In genomic region chr22:26286091-26286780, GRCh38 we compare ENCODE assay signal across 30 cellular contexts.
"Had no signal": no experiment of that assay in that cellular context is flagged by ENCODE, and none has a peak within 500 bp of the region (broad histone marks: within the 10 kb centered on the region; RNA-seq: fewer than 3 reads in every experiment).

No MANE protein-coding gene starts in this region.

- H3K9me3 ChIP-seq: colonic mucosa, esophagus squamous epithelium, gastrocnemius medialis, left lung, right lobe of liver, suprapubic skin, thyroid gland, upper lobe of left lung, uterus had no signal

- FAIRE-seq: endometrium, kidney, small intestine had no signal

- DNase-seq: colonic mucosa; dermis blood vessel endothelial cell; effector memory CD4-positive, alpha-beta T cell; erythroblast; esophagus squamous epithelium; foreskin fibroblast; gastrocnemius medialis; head of caudate nucleus; kidney; left lung; mesenchymal stem cell; midbrain; naive thymus-derived CD4-positive, alpha-beta T cell; right lobe of liver; small intestine; stimulated activated CD4-positive, alpha-beta T cell treated with anti-CD3 and anti-CD28 coated beads, Interleukin-12 subunit alpha, Interleukin-12 subunit beta, amount 100 ng/mL, for 4 hours; stimulated activated CD4-positive, alpha-beta T cell treated with anti-CD3 and anti-CD28 coated beads, Interleukin-1b, Interleukin-23, amount 100 ng/mL, for 48 hours; stimulated activated CD4-positive, alpha-beta T cell treated with anti-CD3 and anti-CD28 coated beads, Interleukin-4, amount 100 ng/mL, for 1 hour; stimulated activated CD8-positive, alpha-beta memory T cell treated with anti-CD3 and anti-CD28 coated beads, Interleukin-4, amount 100 ng/mL, for 48 hours; stimulated activated naive CD4-positive, alpha-beta T cell; stimulated activated naive CD8-positive, alpha-beta T cell treated with anti-CD3 and anti-CD28 coated beads, Interleukin-15, amount 100 ng/mL, for 72 hours; thyroid gland; upper lobe of left lung; uterus had no signal

- H3K27ac Mint-ChIP-seq: naive thymus-derived CD4-positive, alpha-beta T cell; nephron; neural progenitor cell; progenitor cell of endocrine pancreas had no signal

- H3K4me2 ChIP-seq: neural progenitor cell had no signal

- H2AFZ ChIP-seq: neural progenitor cell, parathyroid adenoma had no signal

- H3K36me3 ChIP-seq: colonic mucosa, esophagus squamous epithelium, gastrocnemius medialis, left lung, neural progenitor cell, right lobe of liver, suprapubic skin, thyroid gland, upper lobe of left lung, uterus had no signal

- H3K4me3 Mint-ChIP-seq: naive thymus-derived CD4-positive, alpha-beta T cell; nephron; neural progenitor cell; stimulated activated naive CD8-positive, alpha-beta T cell treated with anti-CD3 and anti-CD28 coated beads, Interleukin-15, amount 100 ng/mL, for 72 hours had no signal

- H3K4me1 Mint-ChIP-seq: naive thymus-derived CD4-positive, alpha-beta T cell; nephron; neural progenitor cell; stimulated activated naive CD8-positive, alpha-beta T cell treated with anti-CD3 and anti-CD28 coated beads, Interleukin-15, amount 100 ng/mL, for 72 hours had no signal

- H3K4me3 ChIP-seq: colonic mucosa, esophagus squamous epithelium, gastrocnemius medialis, left lung, neural progenitor cell, right lobe of liver, suprapubic skin, thyroid gland, upper lobe of left lung, uterus had no signal

- H3K27me3 ChIP-seq: colonic mucosa, gastrocnemius medialis, thyroid gland, upper lobe of left lung, uterus had no signal

- H3K4me1 ChIP-seq: colonic mucosa, esophagus squamous epithelium, gastrocnemius medialis, left lung, neural progenitor cell, parathyroid adenoma, right lobe of liver, suprapubic skin, thyroid gland, upper lobe of left lung, uterus had no signal

- H3K9ac ChIP-seq: neural progenitor cell, parathyroid adenoma had no signal

- H3K79me2 ChIP-seq: parathyroid adenoma had no signal

- H3K36me3 Mint-ChIP-seq: naive thymus-derived CD4-positive, alpha-beta T cell; neural progenitor cell had no signal

- ATAC-seq: gastrocnemius medialis; left lung; naive thymus-derived CD4-positive, alpha-beta T cell; right lobe of liver; stimulated activated naive CD8-positive, alpha-beta T cell treated with anti-CD3 and anti-CD28 coated beads, Interleukin-15, amount 100 ng/mL, for 72 hours had no signal

- H3K27ac ChIP-seq: colonic mucosa, esophagus squamous epithelium, gastrocnemius medialis, left lung, neural progenitor cell, parathyroid adenoma, right lobe of liver, suprapubic skin, thyroid gland, upper lobe of left lung, uterus had no signal

- H3K9me3 Mint-ChIP-seq: nephron; neural progenitor cell; stimulated activated naive CD8-positive, alpha-beta T cell treated with anti-CD3 and anti-CD28 coated beads, Interleukin-15, amount 100 ng/mL, for 72 hours had no signal
